In the genomic region with DNA sequence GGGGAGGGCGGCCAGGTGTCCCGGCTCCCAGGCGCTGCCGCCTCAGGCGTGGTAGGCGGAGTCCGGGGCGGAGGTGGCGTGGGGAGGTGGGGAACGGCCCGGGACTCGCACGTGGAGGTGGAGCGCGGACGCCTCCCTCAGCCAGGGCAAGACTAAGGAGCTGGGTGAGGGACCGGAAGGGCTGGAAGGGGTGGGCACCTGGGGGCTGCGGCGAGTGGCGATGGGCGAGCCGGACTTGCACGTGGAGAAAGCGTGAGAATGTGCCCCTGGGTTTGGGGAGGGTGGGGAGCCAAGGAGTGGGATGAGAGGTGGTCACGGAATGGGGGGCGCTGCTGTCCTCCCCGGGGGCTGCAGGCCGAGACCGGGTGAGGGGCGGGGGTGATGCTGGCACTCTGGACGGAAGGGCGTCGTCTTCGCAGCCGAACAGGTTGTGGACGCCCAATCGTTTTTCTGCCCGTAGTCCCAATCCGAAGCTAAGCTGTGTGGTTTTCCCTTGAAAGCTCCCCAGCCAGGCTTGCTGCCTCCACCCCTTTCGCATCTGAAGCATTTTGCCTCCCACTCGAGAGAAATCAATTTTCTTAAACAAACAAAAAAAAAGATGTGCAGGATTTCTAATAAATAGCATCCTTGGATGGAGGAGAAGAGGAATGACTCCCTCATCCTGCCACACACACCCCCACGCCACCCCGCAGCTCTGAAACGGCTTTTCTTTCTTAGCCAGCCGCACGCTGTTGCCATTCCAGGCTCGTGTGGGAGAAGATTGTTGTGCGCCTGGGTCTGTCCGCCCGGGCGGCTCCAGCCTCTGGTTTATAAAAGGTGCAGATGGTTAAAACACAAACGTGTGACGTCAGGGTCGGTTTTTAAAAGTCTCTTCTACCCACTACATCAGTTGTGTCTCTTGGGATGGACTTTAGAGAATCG, we compare ENCODE assay signal across 8 cellular contexts.
DNase-seq lines count a peak whose midpoint lies in the region; ATAC-seq and TF ChIP-seq lines count a peak whose summit lies in the region.

No MANE protein-coding gene starts in this region.

- peak overlapping the region; percentile 78 for H3K4me3 ChIP-seq in LNCaP clone FGC (ENCODE audit: low read depth, low read length)

- DNase-seq in SIG-M5 treated with dmso at 0.1 percent for 504 hours (lab: John Stamatoyannopoulos, UW; ENCODE audit: unreplicated experiment) (peak; percentile 64), SIG-M5 (lab: John Stamatoyannopoulos, UW) (no peak), HCEC 1CT (peak; percentile 49), LNCaP clone FGC (ENCODE audit: low read depth) (no peak), T follicular helper cell (ENCODE audit: low read depth) (peak; percentile 2), left lobe of liver (ENCODE audit: low spot score) (peak; percentile 45)
- peak; percentile 23 to 29 for DNase-seq in stimulated activated CD4-positive, alpha-beta T cell treated with anti-CD3 and anti-CD28 coated beads, Interleukin-2, amount 100 ng/mL, for 24 hours

- TF ChIP-seq CTCF in LNCaP clone FGC (IDR thresholded peaks at IDR 0.05; ENCODE audit: control insufficient read depth, extremely low read depth, insufficient read depth): no peak

- peak; percentile 76 for ATAC-seq in left lobe of liver

- peak overlapping the region; percentile 75 for H3K27ac ChIP-seq in cingulate gyrus (ENCODE audit: low read depth, low read length)

Comparison
In these comparisons a context has a peak if more than half of its experiments do, and no peak if none do; other contexts are left out.
1. DNase-seq: peak in SIG-M5 treated with dmso at 0.1 percent for 504 hours (single experiment), HCEC 1CT (single experiment), T follicular helper cell (single experiment), left lobe of liver (single experiment) and stimulated activated CD4-positive, alpha-beta T cell treated with anti-CD3 and anti-CD28 coated beads, Interleukin-2, amount 100 ng/mL, for 24 hours (2 of 2); none in SIG-M5 (single experiment) and LNCaP clone FGC (single experiment).